Comparison of ENCODE assay signal across 8 cellular contexts in the genomic region with DNA sequence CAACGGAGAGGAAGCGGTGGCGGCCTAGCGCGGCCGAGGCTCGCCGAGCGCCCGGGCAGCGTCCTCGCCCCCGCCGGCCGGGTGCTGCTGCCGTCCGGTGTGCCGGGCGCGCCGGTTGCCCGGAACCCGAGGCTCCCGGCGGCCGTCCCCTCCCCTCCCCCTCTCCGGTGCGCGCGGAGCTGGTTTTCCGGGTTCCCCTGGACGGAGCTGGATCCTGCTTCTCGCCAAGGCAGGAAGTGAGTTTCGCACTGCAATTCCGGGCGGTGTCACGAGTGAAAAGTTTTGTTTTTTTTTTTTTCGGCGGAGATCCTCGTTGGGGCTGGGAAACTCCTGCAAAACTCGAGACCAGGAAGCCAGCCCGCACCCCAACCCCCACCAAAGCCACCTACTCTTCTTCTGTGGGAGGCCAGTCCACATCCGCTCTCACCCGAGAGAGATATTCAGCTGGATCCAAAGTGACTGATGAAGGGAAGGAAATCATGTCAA. TPM values are rescaled to one million over a fixed set of nuclear protein-coding genes. Genes with fewer than 3 reads are reported as not detected.
DNase-seq lines count a peak whose midpoint lies in the region; TF ChIP-seq lines count a peak whose summit lies in the region.

A gene with protein sequence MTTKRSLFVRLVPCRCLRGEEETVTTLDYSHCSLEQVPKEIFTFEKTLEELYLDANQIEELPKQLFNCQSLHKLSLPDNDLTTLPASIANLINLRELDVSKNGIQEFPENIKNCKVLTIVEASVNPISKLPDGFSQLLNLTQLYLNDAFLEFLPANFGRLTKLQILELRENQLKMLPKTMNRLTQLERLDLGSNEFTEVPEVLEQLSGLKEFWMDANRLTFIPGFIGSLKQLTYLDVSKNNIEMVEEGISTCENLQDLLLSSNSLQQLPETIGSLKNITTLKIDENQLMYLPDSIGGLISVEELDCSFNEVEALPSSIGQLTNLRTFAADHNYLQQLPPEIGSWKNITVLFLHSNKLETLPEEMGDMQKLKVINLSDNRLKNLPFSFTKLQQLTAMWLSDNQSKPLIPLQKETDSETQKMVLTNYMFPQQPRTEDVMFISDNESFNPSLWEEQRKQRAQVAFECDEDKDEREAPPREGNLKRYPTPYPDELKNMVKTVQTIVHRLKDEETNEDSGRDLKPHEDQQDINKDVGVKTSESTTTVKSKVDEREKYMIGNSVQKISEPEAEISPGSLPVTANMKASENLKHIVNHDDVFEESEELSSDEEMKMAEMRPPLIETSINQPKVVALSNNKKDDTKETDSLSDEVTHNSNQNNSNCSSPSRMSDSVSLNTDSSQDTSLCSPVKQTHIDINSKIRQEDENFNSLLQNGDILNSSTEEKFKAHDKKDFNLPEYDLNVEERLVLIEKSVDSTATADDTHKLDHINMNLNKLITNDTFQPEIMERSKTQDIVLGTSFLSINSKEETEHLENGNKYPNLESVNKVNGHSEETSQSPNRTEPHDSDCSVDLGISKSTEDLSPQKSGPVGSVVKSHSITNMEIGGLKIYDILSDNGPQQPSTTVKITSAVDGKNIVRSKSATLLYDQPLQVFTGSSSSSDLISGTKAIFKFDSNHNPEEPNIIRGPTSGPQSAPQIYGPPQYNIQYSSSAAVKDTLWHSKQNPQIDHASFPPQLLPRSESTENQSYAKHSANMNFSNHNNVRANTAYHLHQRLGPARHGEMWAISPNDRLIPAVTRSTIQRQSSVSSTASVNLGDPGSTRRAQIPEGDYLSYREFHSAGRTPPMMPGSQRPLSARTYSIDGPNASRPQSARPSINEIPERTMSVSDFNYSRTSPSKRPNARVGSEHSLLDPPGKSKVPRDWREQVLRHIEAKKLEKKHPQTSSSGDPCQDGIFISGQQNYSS (N-terminal part only) (plus strand): TSS at position 300 of the 486 bp plus-strand sequence. CDS start 66,144 bp downstream, outside the sequence.

- peaks cover 45% of the 10 kb centered on the region for H3K4me1 Mint-ChIP-seq in activated naive CD4-positive, alpha-beta T cell treated with anti-CD3 and anti-CD28 coated beads, Interleukin-2, amount 50 U/mL, for 24 hours

- H3K9me3 ChIP-seq in osteoblast (ENCODE audit: low read depth, low read length), result no peaks in the 10 kb centered on the region

- peak within 1 kb of the TSS; percentile 75 for H3K4me3 ChIP-seq in osteoblast (ENCODE audit: insufficient read depth, low read length)

- no peaks in the 10 kb centered on the region for H3K9me3 Mint-ChIP-seq in activated naive CD4-positive, alpha-beta T cell treated with anti-CD3 and anti-CD28 coated beads, Interleukin-2, amount 50 U/mL, for 24 hours

- peak within 1 kb of the TSS; percentile 100 for H3K4me3 Mint-ChIP-seq in activated naive CD4-positive, alpha-beta T cell treated with anti-CD3 and anti-CD28 coated beads, Interleukin-2, amount 50 U/mL, for 24 hours

- no peaks in the 10 kb centered on the region for H3K27me3 Mint-ChIP-seq in activated naive CD4-positive, alpha-beta T cell treated with anti-CD3 and anti-CD28 coated beads, Interleukin-2, amount 50 U/mL, for 24 hours

- peaks cover 55% of the 10 kb centered on the region for H3K79me2 ChIP-seq in osteoblast (ENCODE audit: insufficient read depth, low read length)

- H4K20me1 ChIP-seq in osteoblast (ENCODE audit: insufficient read depth, low read length), result peaks cover 31% of the 10 kb centered on the region

- peak within 1 kb of the TSS; percentile 61 for H2AFZ ChIP-seq in osteoblast (ENCODE audit: low read length)

- H3K27ac ChIP-seq in osteoblast (ENCODE audit: low read depth, low read length), result peak within 1 kb of the TSS; percentile 88
- H3K27ac ChIP-seq in temporal lobe (ENCODE audit: low read depth, low read length), result peak within 1 kb of the TSS; percentile 95

- peak within 1 kb of the TSS; percentile 99 for H3K27ac Mint-ChIP-seq in activated naive CD4-positive, alpha-beta T cell treated with anti-CD3 and anti-CD28 coated beads, Interleukin-2, amount 50 U/mL, for 24 hours

- H3K36me3 ChIP-seq in osteoblast (ENCODE audit: insufficient read depth, low read length), result no peaks in the 10 kb centered on the region

- H3K4me1 ChIP-seq in osteoblast (ENCODE audit: insufficient read depth, low read length), result peaks cover 11% of the 10 kb centered on the region

- H3K27me3 ChIP-seq in osteoblast (ENCODE audit: insufficient read depth, low read length), result no peaks in the 10 kb centered on the region

- TF ChIP-seq CTCF in GM20000 (IDR thresholded peaks at IDR 0.05; ENCODE audit: extremely low read depth, missing control alignments), result no peak
- TF ChIP-seq CTCF in osteoblast (IDR thresholded peaks at IDR 0.05; ENCODE audit: extremely low read depth, low read depth, low read length), result no peak

- DNase-seq in COLO668 (lab: John Stamatoyannopoulos, UW; ENCODE audit: unreplicated experiment), result peak; percentile 71
- DNase-seq in GM20000 (ENCODE audit: low spot score), result peak; percentile 74
- peak; percentile 52 for DNase-seq in HS-27A (ENCODE audit: low read depth)
- peak; percentile 47 for DNase-seq in SKM-1 (lab: John Stamatoyannopoulos, UW; ENCODE audit: unreplicated experiment)
- DNase-seq in globus pallidus (ENCODE audit: low spot score), result peak; percentile 64
- DNase-seq in osteoblast (ENCODE audit: insufficient read length, low spot score, missing footprints), result peak; percentile 95

- H3K36me3 Mint-ChIP-seq in activated naive CD4-positive, alpha-beta T cell treated with anti-CD3 and anti-CD28 coated beads, Interleukin-2, amount 50 U/mL, for 24 hours, result peaks cover 6% of the 10 kb centered on the region

- peak within 1 kb of the TSS; percentile 87 for H3K4me2 ChIP-seq in osteoblast (ENCODE audit: insufficient read depth, low read length)

RNA-seq across cellular contexts. Expression of the gene that starts here (rescaled TPM):
- total RNA-seq in osteoblast (189 and 199 TPM in 2 replicates), temporal lobe (63.2 TPM)

Comparison
In these comparisons a context has a peak if more than half of its experiments do, and no peak if none do; other contexts are left out.
1. Peak in every context shown above with its lines: DNase-seq, H3K4me3 ChIP-seq and H3K27ac ChIP-seq.